8 cellular contexts compared by ENCODE assay signal in the genomic region with DNA sequence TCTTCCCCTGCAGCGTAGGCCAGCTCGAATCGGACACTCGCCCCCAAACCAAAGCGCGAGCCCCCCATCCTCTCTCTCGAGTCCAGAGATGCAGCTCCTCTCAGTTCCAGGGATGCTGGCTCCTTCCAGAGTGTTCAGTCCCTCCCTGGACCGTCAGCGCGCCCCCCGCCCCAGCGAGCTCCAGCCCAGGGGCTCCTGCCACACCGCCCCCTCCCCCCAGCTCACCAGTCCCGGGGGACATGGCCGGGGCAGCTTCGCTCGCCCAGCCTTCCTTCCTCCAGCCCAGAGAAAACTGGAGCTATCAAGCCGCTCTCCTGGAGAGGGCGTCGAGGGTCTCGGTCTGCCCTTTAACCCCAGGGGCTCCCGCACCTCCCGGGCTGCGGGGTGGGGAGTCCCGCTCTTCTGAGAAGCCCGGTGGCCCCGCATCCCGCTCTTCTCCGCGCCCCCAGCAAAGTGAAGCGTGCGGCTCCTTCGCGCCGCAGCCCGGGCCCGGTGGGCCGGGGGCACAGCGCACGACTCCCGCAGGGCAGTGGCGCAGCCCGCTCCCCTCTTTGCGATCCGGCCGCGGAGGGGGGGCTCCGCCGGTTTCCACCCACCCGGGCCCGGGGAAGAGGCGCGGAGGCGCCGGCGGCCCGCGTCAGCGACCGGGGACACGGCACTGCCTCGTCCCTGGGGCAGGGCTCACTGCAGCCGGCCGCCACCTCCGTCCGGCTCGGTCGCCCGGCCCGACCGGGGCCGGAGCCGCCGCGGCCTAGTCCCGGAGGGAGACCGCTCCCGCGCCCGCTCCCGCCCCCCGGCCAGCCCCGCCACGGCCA. TPM values are rescaled to one million over a fixed set of nuclear protein-coding genes. Genes with fewer than 3 reads are reported as not detected.
DNase-seq lines count a peak whose midpoint lies in the region; ATAC-seq and TF ChIP-seq lines count a peak whose summit lies in the region.

No MANE protein-coding gene starts in this region.

- H3K36me3 ChIP-seq in HAP-1 (replicated peaks) (peaks cover 14% of the 10 kb centered on the region), MG63 (peaks cover 31% of the 10 kb centered on the region), upper lobe of left lung (peaks cover 0 to 12% (median 0%) of the 10 kb centered on the region in 4 donors)

- H3K4me1 ChIP-seq in HAP-1 (peaks cover 6% of the 10 kb centered on the region; the same call in 1 of the 2 replicates), upper lobe of left lung (peaks cover 4 to 16% (median 9%) of the 10 kb centered on the region in 4 donors)

- peak; percentile 60 for ATAC-seq in GM18498 (IDR thresholded peaks at IDR 0.05; ENCODE audit: unreplicated experiment)
- peak; percentile 41 to 74 for ATAC-seq in upper lobe of left lung (ENCODE audit: low FRiP score in 2 of 2)

- TF ChIP-seq POLR2A in upper lobe of left lung (IDR thresholded peaks at IDR 0.05): no peak

- TF ChIP-seq EP300 in upper lobe of left lung (IDR thresholded peaks at IDR 0.05): no peak

- TF ChIP-seq CTCF in fibroblast of mammary gland (conservative IDR thresholded peaks at IDR 0.05; ENCODE audit: control insufficient read depth, insufficient read depth, low read depth, low read length): no peak
- no peak for TF ChIP-seq CTCF in nephron progenitor cell (IDR thresholded peaks at IDR 0.05)
- TF ChIP-seq CTCF in upper lobe of left lung (IDR thresholded peaks at IDR 0.05): no peak

- 0% methylated on average over 36 of the region's 84 CpGs; no CpG with 5 or more reads in 1 of the 2 donors for WGBS in upper lobe of left lung, 2 donors

- peaks cover 20% of the 10 kb centered on the region for H3K27me3 Mint-ChIP-seq in nephron progenitor cell (ENCODE audit: low read depth, poor library complexity)

- peaks cover 32% of the 10 kb centered on the region for H3K4me1 Mint-ChIP-seq in nephron progenitor cell

- peak overlapping the region; percentile 92 for H3K4me3 Mint-ChIP-seq in nephron progenitor cell

- H3K4me3 ChIP-seq in HAP-1 (peak overlapping the region; percentile 66), MG63 (peak overlapping the region; percentile 80), fibroblast of mammary gland (ENCODE audit: control insufficient read depth, low read depth, low read length) (peak overlapping the region; percentile 80), upper lobe of left lung (peak overlapping the region; percentile 69 to 98 (median 90))

- no peaks in the 10 kb centered on the region for H3K9me3 ChIP-seq in HAP-1
- no peaks in the 10 kb centered on the region for H3K9me3 ChIP-seq in MG63
- H3K9me3 ChIP-seq in upper lobe of left lung: no peaks in the 10 kb centered on the region

- H3K9me3 Mint-ChIP-seq in nephron progenitor cell: no peaks in the 10 kb centered on the region

- peak overlapping the region; percentile 99 for H3K27ac Mint-ChIP-seq in nephron progenitor cell

- H3K36me3 Mint-ChIP-seq in nephron progenitor cell (ENCODE audit: low read depth): peaks cover 15% of the 10 kb centered on the region

- DNase-seq in HAP-1 (ENCODE audit: low spot score in 2 of 2): peak; percentile 10 to 62
- DNase-seq in MG63: peak; percentile 28
- DNase-seq in activated T-cell treated with anti-CD3 and anti-CD28 coated beads, Interleukin-2, amount 50 U/mL, for 48 hours: peak; percentile 46 to 54
- DNase-seq in fibroblast of mammary gland (ENCODE audit: low read depth): no peak
- peak; percentile 79 for DNase-seq in nephron progenitor cell
- peak; percentile 27 to 91 for DNase-seq in upper lobe of left lung
- no peak for DNase-seq in cortex of kidney (lab: John Stamatoyannopoulos, UW)

- in situ Hi-C loops in HAP-1 (cut with MboI; ENCODE audit: low sequenced_read_pairs): no loop called here

- H3K27ac ChIP-seq in upper lobe of left lung: peak overlapping the region; percentile 83 to 94 (median 84)

- H3K27me3 ChIP-seq in HAP-1 (ENCODE audit: low read depth) (peaks cover 11% of the 10 kb centered on the region), MG63 (peaks cover 27% of the 10 kb centered on the region), upper lobe of left lung (no peaks in the 10 kb centered on the region)

RNA-seq across cellular contexts. Expression of a gene that starts 0.6 kb away (rescaled TPM):
- total RNA-seq in MG63 (2014; rRNA removed; shearing (Covaris generic); ENCODE audit: low replicate concordance): 7.7 and 82.5 TPM in 2 replicates
- total RNA-seq in upper lobe of left lung: 10 to 100 TPM; 11.3 to 20.5 (median 12.6) TPM

RNA-seq across cellular contexts. Expression of a gene that starts 41.9 kb away (rescaled TPM):
- 16.0 and 22.5 TPM in 2 replicates for total RNA-seq in MG63 (2014; rRNA removed; shearing (Covaris generic); ENCODE audit: low replicate concordance)
- 10 to 100 TPM in 2 of 6 donors, 1 to 10 TPM in 3, under 1 TPM in 1; 0.67 to 25.1 (median 9.4) TPM for total RNA-seq in upper lobe of left lung

Comparison
In these comparisons a context has a peak if more than half of its experiments do, and no peak if none do; other contexts are left out.
1. DNase-seq: peak in HAP-1 (2 of 2), MG63 (single experiment), activated T-cell treated with anti-CD3 and anti-CD28 coated beads, Interleukin-2, amount 50 U/mL, for 48 hours (2 of 2), nephron progenitor cell (single experiment) and upper lobe of left lung (2 of 2); none in fibroblast of mammary gland (single experiment) and cortex of kidney (single experiment).
2. Peak in every context shown above with its lines, with median percentiles within 50 percentile points of each other: H3K4me3 ChIP-seq.